Comparison of ENCODE assay signal across 12 cellular contexts in genomic region chr6:107124934-107125348, GRCh38. TPM values are rescaled to one million over a fixed set of nuclear protein-coding genes. Genes with fewer than 3 reads are reported as not detected.
DNase-seq lines count a peak whose midpoint lies in the region; ATAC-seq, FAIRE-seq and TF ChIP-seq lines count a peak whose summit lies in the region.
"Had no signal": no experiment of that assay in that cellular context is flagged by ENCODE, and none has a peak within 500 bp of the region (broad histone marks: within the 10 kb centered on the region; RNA-seq: fewer than 3 reads in every experiment).

No MANE protein-coding gene starts in this region.

- CTCF ChIA-PET in K562 (lab: Yijun Ruan, JAX; ENCODE audit: low intra/inter-chr PET ratio) (no interaction called here), SK-N-SH (lab: Yijun Ruan, JAX) (interaction anchor here (1.1 to 1.3 kb wide), 2 partner anchors 11 to 551 kb away, joined by 3 read pairs; no protein-coding TSS in a partner anchor)

- POLR2A ChIA-PET in K562 (lab: Yijun Ruan, JAX) = interaction anchor here (1.3 kb wide), 1 partner anchor 9 kb away, joined by 4 read pairs; no protein-coding TSS in a partner anchor
- POLR2A ChIA-PET in SK-N-SH (lab: Yijun Ruan, JAX) = no interaction called here

- intact Hi-C loops in K562 (cut with micrococcal nuclease) = no loop called here

- TF ChIP-seq CTCF in K562 (IDR thresholded peaks at IDR 0.05 in 2 of 3, conservative IDR thresholded peaks at IDR 0.05 in 1 of 3; ENCODE audit: insufficient read depth in 2 of 3, low read depth in 1 of 3, low read length in 3 of 3) (no peak), SK-N-SH (IDR thresholded peaks at IDR 0.05) (no peak)

- H2AFZ ChIP-seq in K562 (ENCODE audit: low read depth, low read length) (0 out of 2 replicates have a peak overlapping the region, but pooled peaks have one; percentile 22), SK-N-SH (ENCODE audit: low read depth) (no peak overlapping the region)

- H3K36me3 ChIP-seq in K562 (ENCODE audit: control insufficient read depth, insufficient read depth, low read length) (no peaks in the 10 kb centered on the region), SK-N-SH (replicated peaks in 1 of 2; ENCODE audit: control insufficient read depth in 1 of 2, insufficient read depth in 2 of 2, low read length in 1 of 2) (no peaks in the 10 kb centered on the region)

- no peaks in the 10 kb centered on the region for H3K9me3 ChIP-seq in K562 (replicated peaks; ENCODE audit: control insufficient read depth, insufficient read depth, low read depth, low read length)
- H3K9me3 ChIP-seq in SK-N-SH = no peaks in the 10 kb centered on the region

- DNase-seq in K562 (ENCODE audit: extremely low read depth in 1 of 4, low spot score in 3 of 4) (no peak), NCI-H1417 treated with DMSO at 0.1 percent for 48 hours (lab: John Stamatoyannopoulos, UW) (no peak), SK-N-SH (no peak), CD1c-positive myeloid dendritic cell (ENCODE audit: extremely low spot score) (no peak)
- DNase-seq in activated CD4-positive, alpha-beta T cell treated with anti-CD3 and anti-CD28 coated beads, Interleukin-2, amount 50 U/mL, for 4 hours = no peak
- DNase-seq: aorta, Calu3, NCI-H226 had no signal

- TF ChIP-seq RAD21 in K562 (CRISPR knock-in tag; conservative IDR thresholded peaks at IDR 0.05 in 1 of 2, IDR thresholded peaks at IDR 0.05 in 1 of 2) = no peak
- TF ChIP-seq RAD21 in SK-N-SH (IDR thresholded peaks at IDR 0.05; ENCODE audit: low read length) = no peak

- ATAC-seq in GM18508 (IDR thresholded peaks at IDR 0.05; ENCODE audit: insufficient read depth, unreplicated experiment) = peak; percentile 86
- ATAC-seq in GM21390 (IDR thresholded peaks at IDR 0.05; ENCODE audit: unreplicated experiment) = peak; percentile 85
- ATAC-seq in HG03175 (IDR thresholded peaks at IDR 0.05; ENCODE audit: unreplicated experiment) = peak; percentile 64
- ATAC-seq in K562 = peak; percentile 19; the same call in 1 of the 3 replicates

- WGBS in K562 (ENCODE audit: insufficient coverage, low coverage, missing lambda C conversion rate) = 26% methylated on average over 4 of the region's 4 CpGs
- 91% methylated on average over 4 of the region's 4 CpGs for WGBS in SK-N-SH (ENCODE audit: low lambda C conversion rate)

- H3K27ac ChIP-seq in K562 (ENCODE audit: extremely low read depth, low read depth, low read length) = no peak overlapping the region
- H3K27ac ChIP-seq in SK-N-SH (ENCODE audit: low read depth in 2 of 2, low read length in 1 of 2) = no peak overlapping the region

- no peak for TF ChIP-seq POLR2A in K562 (conservative IDR thresholded peaks at IDR 0.05)

- BruUV-seq in K562 (replicated peaks; lab: Mats Ljungman, UMichigan) = no TSS peak

- H3K4me2 ChIP-seq in K562 (ENCODE audit: insufficient read depth, low read length) (no peak overlapping the region), SK-N-SH (no peak overlapping the region)

- H4K20me1 ChIP-seq in K562 (replicated peaks; ENCODE audit: control insufficient read depth, insufficient read depth, low read length) (no peaks in the 10 kb centered on the region), SK-N-SH (ENCODE audit: insufficient read depth) (no peaks in the 10 kb centered on the region)

- in situ Hi-C loops in K562 (cut with MboI) = no loop called here

- H3K27me3 ChIP-seq in K562 (ENCODE audit: control insufficient read depth in 2 of 2, insufficient read depth in 2 of 2, low read length in 2 of 2) = no peaks in the 10 kb centered on the region
- H3K27me3 ChIP-seq in SK-N-SH (ENCODE audit: insufficient read depth) = no peaks in the 10 kb centered on the region

- no peak for TF ChIP-seq EP300 in K562 (IDR thresholded peaks at IDR 0.05; ENCODE audit: low read length)
- TF ChIP-seq EP300 in SK-N-SH (IDR thresholded peaks at IDR 0.05; ENCODE audit: borderline replicate concordance in 1 of 2, low read depth in 1 of 2, low read length in 1 of 2) = no peak

- no peaks in the 10 kb centered on the region for H3K9me1 ChIP-seq in K562 (ENCODE audit: control insufficient read depth, insufficient read depth, low read length)

- H3F3A ChIP-seq in SK-N-SH (replicated peaks; ENCODE audit: insufficient read depth) = peaks cover 7% of the 10 kb centered on the region

- H3K9ac ChIP-seq in K562 (ENCODE audit: insufficient read depth in 1 of 2, low read depth in 2 of 2, low read length in 2 of 2) (no peak overlapping the region), SK-N-SH (no peak overlapping the region)

- H3K9me2 ChIP-seq in SK-N-SH = no peaks in the 10 kb centered on the region

- H3K4me3 ChIP-seq in K562 (no peak overlapping the region), SK-N-SH (ENCODE audit: low read depth in 2 of 2, low read length in 1 of 2) (no peak overlapping the region)

- peaks cover 12 to 17% of the 10 kb centered on the region in 2 experiments; a peak in 4 of 5 replicates for H3K4me1 ChIP-seq in K562 (replicated peaks in 1 of 2; ENCODE audit: control insufficient read depth in 2 of 2, insufficient read depth in 2 of 2, low read length in 2 of 2)
- H3K4me1 ChIP-seq in SK-N-SH (ENCODE audit: control insufficient read depth in 1 of 2, insufficient read depth in 2 of 2, low read depth in 1 of 2, low read length in 1 of 2) = peaks cover 0 to 2% of the 10 kb centered on the region in 2 experiments; a peak in 1 of 4 replicates

- H3K79me2 ChIP-seq in K562 (ENCODE audit: control insufficient read depth, insufficient read depth, low read length) (no peaks in the 10 kb centered on the region), SK-N-SH (ENCODE audit: insufficient read depth) (no peaks in the 10 kb centered on the region)

- no peak for FAIRE-seq in K562 (lab: Jason Lieb, UNC)
- FAIRE-seq: TTC549 had no signal

TF ChIP-seq in K562, 482 proteins besides CTCF, POLR2A, EP300 and RAD21:
- no peak for TF ChIP-seq U2AF1 (optimal IDR thresholded peaks at IDR 0.05; ENCODE audit: low read depth, low read length)
- TF ChIP-seq CCAR2 (IDR thresholded peaks at IDR 0.05; ENCODE audit: low read depth, low read length) = no peak
- TF ChIP-seq HMBOX1 (IDR thresholded peaks at IDR 0.05) = no peak
- TF ChIP-seq ARHGAP35 (IDR thresholded peaks at IDR 0.05; ENCODE audit: partially characterized antibody) = no peak
- no peak for TF ChIP-seq IFI16 (CRISPR knock-in tag; IDR thresholded peaks at IDR 0.05)
- no peak for TF ChIP-seq NR1H2 (CRISPR knock-in tag; IDR thresholded peaks at IDR 0.05)
- no peak for TF ChIP-seq GABPB1 (CRISPR knock-in tag; IDR thresholded peaks at IDR 0.05)
- TF ChIP-seq ZFX (CRISPR knock-in tag; IDR thresholded peaks at IDR 0.05) = no peak

TF ChIP-seq in SK-N-SH, 30 proteins besides CTCF, POLR2A, EP300 and RAD21 (continues in another document):
- TF ChIP-seq REST (IDR thresholded peaks at IDR 0.05; ENCODE audit: low read depth, low read length) = no peak
- no peak for TF ChIP-seq USF2 (IDR thresholded peaks at IDR 0.05; ENCODE audit: borderline replicate concordance, low read depth, low read length)

RNA-seq across cellular contexts. Expression of gene BEND3, which starts 9.6 kb away (rescaled TPM):
- 5.7 and 9.5 TPM in 2 replicates for total RNA-seq in K562 (2011; cell fraction: chromatin; rRNA removed; ENCODE audit: low replicate concordance)
- 7.0 and 7.8 TPM in 2 replicates for total RNA-seq in K562 (2011; cell fraction: nucleolus; rRNA removed)
- total RNA-seq in K562 (2011; cell fraction: nucleoplasm; rRNA removed) = 5.8 and 6.0 TPM in 2 replicates
- total RNA-seq in K562 (2014; rRNA removed) (3.6 and 4.2 TPM in 2 replicates), K562 (2014; rRNA removed; fragmentation: Illumina TruSeq; extraction: Trizol) (3.6 and 4.0 TPM in 2 replicates), K562 (2015; rRNA removed; fragmentation: Illumina TruSeq; extraction: Trizol) (4.7 TPM in 2 replicates), K562 (2021) (7.4 and 8.4 TPM in 2 replicates)
- polyA plus RNA-seq in K562 (2011; rRNA removed) (1.9 and 2.4 TPM in 2 replicates), K562 (2014; fragmentation: Illumina TruSeq; extraction: Trizol) (3.3 and 3.8 TPM in 2 replicates), K562 (2014; fragmentation: Nextera tagmentation; extraction: Ambion mirVana) (1 to 10 TPM in 1 of 2 experiments, under 1 TPM in 1; 0.64 to 1.6 TPM), K562 (2014; rRNA removed) (2.5 and 3.5 TPM in 2 replicates), SK-N-SH (2012; rRNA removed) (0.93 and 1.0 TPM in 2 replicates)
- 2.0 and 3.0 TPM in 2 replicates for polyA plus RNA-seq in K562 (2011; cell fraction: cytosol; rRNA removed)
- 2.9 and 4.6 TPM in 2 replicates for polyA plus RNA-seq in K562 (2011; cell fraction: nucleus; rRNA removed)
- 1.6 and 3.1 TPM in 2 replicates for polyA plus RNA-seq in K562 (2012)
- 4.6 and 7.4 TPM in 2 replicates for polyA minus RNA-seq in K562 (2011; rRNA and poly(A)+ RNA removed)
- 5.6 and 6.8 TPM in 2 replicates for polyA minus RNA-seq in K562 (2011; cell fraction: cytosol; rRNA and poly(A)+ RNA removed)
- polyA minus RNA-seq in K562 (2011; cell fraction: nucleus; rRNA and poly(A)+ RNA removed) = 3.2 and 3.4 TPM in 2 replicates
- 0.80 and 1.1 TPM in 2 replicates for polyA plus RNA-seq in SK-N-SH (2012; cell fraction: cytosol; rRNA removed)
- polyA plus RNA-seq in SK-N-SH (2012; cell fraction: nucleus; rRNA removed) = 1.4 and 1.8 TPM in 2 replicates

Comparison
In these comparisons a context has a peak if more than half of its experiments do, and no peak if none do; other contexts are left out.
1. ATAC-seq: peak in every context shown above with its lines; median percentile 86 in GM18508; 85 in GM21390; 64 in HG03175; 19 in K562.